12 cellular contexts compared by ENCODE assay signal in genomic region chr1:227895828-227896685, GRCh38. TPM values are rescaled to one million over a fixed set of nuclear protein-coding genes. Genes with fewer than 3 reads are reported as not detected.
A peak's percentile ranks its signal among the peaks of the same experiment; 100 is the strongest.
DNase-seq lines count a peak whose midpoint lies in the region; ATAC-seq, FAIRE-seq and TF ChIP-seq lines count a peak whose summit lies in the region.
"Had no signal": no experiment of that assay in that cellular context is flagged by ENCODE, and none has a peak within 500 bp of the region (broad histone marks: within the 10 kb centered on the region; RNA-seq: fewer than 3 reads in every experiment).

No MANE protein-coding gene starts in this region.

- no TSS peak for BruUV-seq in HepG2 (replicated peaks; lab: Mats Ljungman, UMichigan)

- H3K4me2 ChIP-seq in SK-N-SH (no peak overlapping the region), HepG2 (ENCODE audit: low read depth, low read length) (peak overlapping the region; percentile 60)
- H3K4me2 ChIP-seq: A549 had no signal

- in situ Hi-C loops in HepG2 (cut with HindIII; ENCODE audit: extremely low pct_ligation_motif_present, low pct_unique_long_range_greater_than_20kb): no loop called here

- H3K36me3 ChIP-seq in SK-N-SH (replicated peaks in 1 of 2; ENCODE audit: control insufficient read depth in 1 of 2, insufficient read depth in 2 of 2, low read length in 1 of 2) (no peaks in the 10 kb centered on the region), HepG2 (replicated peaks in 1 of 2; ENCODE audit: control insufficient read depth in 1 of 2, insufficient read depth in 2 of 2, low read length in 2 of 2) (no peaks in the 10 kb centered on the region)
- H3K36me3 ChIP-seq: esophagus muscularis mucosa had no signal

- H4K20me1 ChIP-seq in SK-N-SH (ENCODE audit: insufficient read depth) (no peaks in the 10 kb centered on the region), HepG2 (ENCODE audit: insufficient read depth, low read length) (no peaks in the 10 kb centered on the region)

- H3K79me2 ChIP-seq in SK-N-SH (ENCODE audit: insufficient read depth) (no peaks in the 10 kb centered on the region), HepG2 (ENCODE audit: insufficient read depth, low read length) (no peaks in the 10 kb centered on the region)

- H3K4me1 Mint-ChIP-seq in T-helper 2 cell treated with Interferon-gamma antibody and Interleukin-4, amounts not matched to agents 5 μg/mL and 100 μg/mL, for 36 hours (ENCODE audit: low read depth): no peaks in the 10 kb centered on the region

- TF ChIP-seq POLR2A in HepG2 (IDR thresholded peaks at IDR 0.05; ENCODE audit: insufficient read depth in 1 of 2, low read depth in 2 of 2, low read length in 2 of 2): no peak

- no peak for FAIRE-seq in HepG2 (lab: Jason Lieb, UNC)
- FAIRE-seq: A549, GM12878 had no signal

- intact Hi-C loops in HepG2 (cut with micrococcal nuclease; ENCODE audit: unreplicated experiment): no loop called here

- H3F3A ChIP-seq in SK-N-SH (replicated peaks; ENCODE audit: insufficient read depth): no peaks in the 10 kb centered on the region

- H3K9me2 ChIP-seq in SK-N-SH: no peaks in the 10 kb centered on the region

- H3K4me1 ChIP-seq in SK-N-SH (ENCODE audit: control insufficient read depth in 1 of 2, insufficient read depth in 2 of 2, low read depth in 1 of 2, low read length in 1 of 2): no peaks in the 10 kb centered on the region
- peaks cover 20% of the 10 kb centered on the region for H3K4me1 ChIP-seq in HepG2 (ENCODE audit: insufficient read depth, low read length)
- H3K4me1 ChIP-seq: A549 had no signal

- no peaks in the 10 kb centered on the region for H3K36me3 Mint-ChIP-seq in T-helper 2 cell treated with Interferon-gamma antibody and Interleukin-4, amounts not matched to agents 5 μg/mL and 100 μg/mL, for 36 hours (ENCODE audit: low read depth)

- no peak overlapping the region for H3K4me3 Mint-ChIP-seq in T-helper 2 cell treated with Interferon-gamma antibody and Interleukin-4, amounts not matched to agents 5 μg/mL and 100 μg/mL, for 36 hours

- TF ChIP-seq RAD21 in SK-N-SH (IDR thresholded peaks at IDR 0.05; ENCODE audit: low read length): no peak
- TF ChIP-seq RAD21 in HepG2 (CRISPR knock-in tag; IDR thresholded peaks at IDR 0.05): no peak

- no peak overlapping the region for H3K27ac Mint-ChIP-seq in T-helper 2 cell treated with Interferon-gamma antibody and Interleukin-4, amounts not matched to agents 5 μg/mL and 100 μg/mL, for 36 hours

- H3K27me3 Mint-ChIP-seq in T-helper 2 cell treated with Interferon-gamma antibody and Interleukin-4, amounts not matched to agents 5 μg/mL and 100 μg/mL, for 36 hours (ENCODE audit: low read depth): no peaks in the 10 kb centered on the region

- CTCF ChIA-PET in SK-N-SH (lab: Yijun Ruan, JAX) (no interaction called here), HepG2 (lab: Yijun Ruan, JAX; ENCODE audit: low intra/inter-chr PET ratio, low total read pairs) (no interaction called here)

- no peak for TF ChIP-seq EP300 in SK-N-SH (IDR thresholded peaks at IDR 0.05; ENCODE audit: borderline replicate concordance in 1 of 2, low read depth in 1 of 2, low read length in 1 of 2)
- no peak for TF ChIP-seq EP300 in HepG2 (IDR thresholded peaks at IDR 0.05; ENCODE audit: low read depth in 2 of 2, low read length in 2 of 2)
- TF ChIP-seq EP300 in HepG2 (CRISPR knock-in tag; IDR thresholded peaks at IDR 0.05; ENCODE audit: borderline replicate concordance): no peak

- POLR2A ChIA-PET in SK-N-SH (lab: Yijun Ruan, JAX) (no interaction called here), HepG2 (lab: Yijun Ruan, JAX) (no interaction called here)

- DNase-seq in SK-N-SH (no peak), caudate nucleus (lab: John Stamatoyannopoulos, UW) (peak in 34 of 61 donors; percentile 20 to 68 (median 44)), HepG2 (ENCODE audit: low spot score) (peak; percentile 71), substantia nigra (lab: John Stamatoyannopoulos, UW) (peak in 36 of 49 donors; percentile 22 to 79 (median 54)), NCI-H2171 (lab: John Stamatoyannopoulos, UW) (no peak)
- DNase-seq in T-helper 2 cell treated with Interferon-gamma antibody and Interleukin-4, amounts not matched to agents 5 μg/mL and 100 μg/mL, for 36 hours (ENCODE audit: low spot score): no peak
- DNase-seq: NCI-H2029 had no signal

- H2AFZ ChIP-seq in SK-N-SH (ENCODE audit: low read depth) (no peak overlapping the region), HepG2 (ENCODE audit: low read length) (no peak overlapping the region)

- H3K27me3 ChIP-seq in SK-N-SH (ENCODE audit: insufficient read depth): no peaks in the 10 kb centered on the region
- peaks cover 4 to 40% of the 10 kb centered on the region in 2 experiments for H3K27me3 ChIP-seq in HepG2 (ENCODE audit: control insufficient read depth in 1 of 2, insufficient read depth in 2 of 2, low read length in 2 of 2)
- H3K27me3 ChIP-seq: esophagus muscularis mucosa had no signal

- ATAC-seq in SK-N-SH treated with all-trans-retinoic acid at 6 μM for 48 hours: 0 out of 3 replicates have a peak, but pooled peaks have one; percentile 9
- peak; percentile 81 for ATAC-seq in HepG2
- ATAC-seq in GM19397 (IDR thresholded peaks at IDR 0.05; ENCODE audit: unreplicated experiment): no peak
- ATAC-seq: GM12878 had no signal

- H3K9me3 Mint-ChIP-seq in T-helper 2 cell treated with Interferon-gamma antibody and Interleukin-4, amounts not matched to agents 5 μg/mL and 100 μg/mL, for 36 hours: no peaks in the 10 kb centered on the region

- H3K27ac ChIP-seq in SK-N-SH (ENCODE audit: low read depth in 2 of 2, low read length in 1 of 2) (no peak overlapping the region), caudate nucleus (ENCODE audit: low read depth, low read length) (peak overlapping the region; percentile 58), HepG2 (ENCODE audit: extremely low read length, insufficient read depth, low read length) (no peak overlapping the region), substantia nigra (ENCODE audit: low read depth, low read length, poor library complexity, severe bottlenecking) (peak overlapping the region; percentile 84)
- H3K27ac ChIP-seq: A549 had no signal

- 59% methylated on average over 9 of the region's 24 CpGs for WGBS in SK-N-SH (ENCODE audit: low lambda C conversion rate)
- WGBS in HepG2 (ENCODE audit: low lambda C conversion rate): 38% methylated on average over 9 of the region's 24 CpGs

- H3K4me3 ChIP-seq in SK-N-SH (ENCODE audit: low read depth in 2 of 2, low read length in 1 of 2): no peak overlapping the region
- peak overlapping the region in 2 of 3 experiments; percentile 0 to 44; a peak in 2 of 6 replicates for H3K4me3 ChIP-seq in HepG2 (replicated peaks in 1 of 3; ENCODE audit: insufficient read depth in 1 of 3, low read depth in 2 of 3, low read length in 3 of 3)
- H3K4me3 ChIP-seq: A549, esophagus muscularis mucosa, GM12878 had no signal

- TF ChIP-seq CTCF in SK-N-SH (IDR thresholded peaks at IDR 0.05) (no peak), HepG2 (CRISPR knock-in tag; IDR thresholded peaks at IDR 0.05) (peak; percentile 27)

- no peak overlapping the region for H3K9ac ChIP-seq in SK-N-SH
- no peak overlapping the region for H3K9ac ChIP-seq in HepG2 (ENCODE audit: insufficient read depth, low read depth, low read length)

- H3K9me3 ChIP-seq in SK-N-SH (no peaks in the 10 kb centered on the region), HepG2 (ENCODE audit: low read length) (no peaks in the 10 kb centered on the region)
- H3K9me3 ChIP-seq: A549, esophagus muscularis mucosa had no signal

TF ChIP-seq in SK-N-SH treated with all-trans-retinoic acid at 6 μM for 48 hours, 23 proteins besides CTCF, POLR2A, EP300 and RAD21 (continues in another document):
- TF ChIP-seq SNAI2 (CRISPR knock-in tag; IDR thresholded peaks at IDR 0.05) (no peak), CSDC2 (CRISPR knock-in tag; IDR thresholded peaks at IDR 0.05) (no peak), BACH2 (CRISPR knock-in tag; IDR thresholded peaks at IDR 0.05; ENCODE audit: borderline replicate concordance) (no peak), ESRRG (CRISPR knock-in tag; IDR thresholded peaks at IDR 0.05) (no peak)

TF ChIP-seq in SK-N-SH, 30 proteins besides CTCF, POLR2A, EP300 and RAD21 (continues in another document):
- TF ChIP-seq TAF1 (IDR thresholded peaks at IDR 0.05; ENCODE audit: borderline replicate concordance, low read depth, low read length) (no peak), GABPA (IDR thresholded peaks at IDR 0.05; ENCODE audit: low read depth) (no peak), POLR2AphosphoS5 (IDR thresholded peaks at IDR 0.05; ENCODE audit: low read depth, low read length) (no peak), RCOR1 (IDR thresholded peaks at IDR 0.05; ENCODE audit: low read length) (no peak)

RNA-seq across cellular contexts. Expression of gene WNT9A, which starts 51.7 kb away (rescaled TPM):
- polyA plus RNA-seq in SK-N-SH (2012; rRNA removed) (0.31 and 0.36 TPM in 2 replicates), HepG2 (2011; rRNA removed) (not detected in 2 replicates)
- 0.26 and 0.31 TPM in 2 replicates for polyA plus RNA-seq in SK-N-SH (2012; cell fraction: cytosol; rRNA removed)
- polyA plus RNA-seq in SK-N-SH (2012; cell fraction: nucleus; rRNA removed): 0.50 and 0.67 TPM in 2 replicates
- total RNA-seq in HepG2 (2016; rRNA removed; fragmentation: Illumina TruSeq; extraction: Trizol): 0.04 TPM in 2 replicates
- not detected in 2 replicates for total RNA-seq in HepG2 (2016; cell fraction: cytosol; rRNA removed; fragmentation: Illumina TruSeq; extraction: Trizol; ENCODE audit: low read depth)
- 0.04 TPM in 1 of 2 replicates, not detected in the other for total RNA-seq in HepG2 (2016; cell fraction: insoluble cytoplasmic fraction; rRNA removed; fragmentation: Illumina TruSeq; extraction: Trizol)
- total RNA-seq in HepG2 (2016; cell fraction: membrane; rRNA removed; fragmentation: Illumina TruSeq; extraction: Trizol): not detected in 2 replicates
- total RNA-seq in HepG2 (2016; cell fraction: nucleus; rRNA removed; fragmentation: Illumina TruSeq; extraction: Trizol): not detected in 2 replicates
- 0.04 TPM in 1 of 2 replicates, not detected in the other for polyA plus RNA-seq in HepG2 (2011; cell fraction: cytosol; rRNA removed)
- polyA plus RNA-seq in HepG2 (2011; cell fraction: nucleus; rRNA removed): 0.06 and 0.07 TPM in 2 replicates
- polyA plus RNA-seq in HepG2 (2012): 0.04 TPM in 1 of 2 replicates, not detected in the other
- polyA plus RNA-seq in HepG2 (2016; cell fraction: cytosol; fragmentation: Illumina TruSeq; extraction: Trizol; ENCODE audit: low read depth): not detected in 2 replicates
- not detected in 2 replicates for polyA plus RNA-seq in HepG2 (2016; cell fraction: insoluble cytoplasmic fraction; fragmentation: Illumina TruSeq; extraction: Trizol; ENCODE audit: low read depth)
- polyA plus RNA-seq in HepG2 (2016; cell fraction: membrane; fragmentation: Illumina TruSeq; extraction: Trizol; ENCODE audit: low read depth): not detected in 2 replicates
- polyA plus RNA-seq in HepG2 (2016; cell fraction: nucleus; fragmentation: Illumina TruSeq; extraction: Trizol; ENCODE audit: insufficient read depth, low read depth): not detected in 2 replicates
- 0.04 and 2.6 TPM in 2 replicates for polyA minus RNA-seq in HepG2 (2011; rRNA and poly(A)+ RNA removed; ENCODE audit: low replicate concordance)
- not detected in 2 replicates for polyA minus RNA-seq in HepG2 (2011; cell fraction: cytosol; rRNA and poly(A)+ RNA removed)
- polyA minus RNA-seq in HepG2 (2011; cell fraction: nucleus; rRNA and poly(A)+ RNA removed): not detected in 2 replicates
- total RNA-seq: GM12878 had no signal
- polyA plus RNA-seq: GM12878 had no signal

Comparison
In these comparisons a context has a peak if more than half of its experiments do, and no peak if none do; other contexts are left out.
1. DNase-seq: peak in caudate nucleus (34 of 61), HepG2 (single experiment) and substantia nigra (36 of 49); none in SK-N-SH (single experiment), NCI-H2171 (single experiment) and T-helper 2 cell treated with Interferon-gamma antibody and Interleukin-4, amounts not matched to agents 5 μg/mL and 100 μg/mL, for 36 hours (single experiment).
2. H3K27ac ChIP-seq: peak in caudate nucleus (single experiment) and substantia nigra (single experiment); none in SK-N-SH (0 of 2) and HepG2 (single experiment).
3. H3K4me3 ChIP-seq: peak in HepG2 (2 of 3); none in SK-N-SH (0 of 2).